Comparison of ENCODE assay signal across 18 cellular contexts in genomic region chr20:50050660-50051308, GRCh38.
DNase-seq lines count a peak whose midpoint lies in the region; ATAC-seq and TF ChIP-seq lines count a peak whose summit lies in the region.
"Had no signal": no experiment of that assay in that cellular context is flagged by ENCODE, and none has a peak within 500 bp of the region (broad histone marks: within the 10 kb centered on the region; RNA-seq: fewer than 3 reads in every experiment).

No MANE protein-coding gene starts in this region.

- H4K20me1 ChIP-seq in GM23248 (ENCODE audit: insufficient read depth) (no peaks in the 10 kb centered on the region), osteoblast (ENCODE audit: insufficient read depth, low read length) (no peaks in the 10 kb centered on the region)

- H3K27ac ChIP-seq in GM23248 (no peak overlapping the region), SJCRH30 (no peak overlapping the region), osteoblast (ENCODE audit: low read depth, low read length) (no peak overlapping the region), aorta (ENCODE audit: low read depth in 1 of 2, low read length in 2 of 2) (no peak overlapping the region)
- H3K27ac ChIP-seq: SJSA1 had no signal

- H3K9me2 ChIP-seq in GM23248 (ENCODE audit: insufficient read depth) = no peaks in the 10 kb centered on the region

- H2AFZ ChIP-seq in GM23248 = no peak overlapping the region
- H2AFZ ChIP-seq in osteoblast (ENCODE audit: low read length) = no peak overlapping the region

- intact Hi-C loops in aorta (cut with DNase I) = no loop called here

- TF ChIP-seq CTCF in osteoblast (IDR thresholded peaks at IDR 0.05; ENCODE audit: extremely low read depth, low read depth, low read length) = no peak

- peaks cover 31% of the 10 kb centered on the region for H3K4me1 ChIP-seq in GM23248 (ENCODE audit: insufficient read depth)
- H3K4me1 ChIP-seq in SJCRH30 = peaks cover 41% of the 10 kb centered on the region
- H3K4me1 ChIP-seq in osteoblast (ENCODE audit: insufficient read depth, low read length) = peaks cover 31% of the 10 kb centered on the region
- no peaks in the 10 kb centered on the region for H3K4me1 ChIP-seq in aorta (ENCODE audit: control insufficient read depth in 1 of 2, insufficient read depth in 2 of 2, low read length in 2 of 2)

- WGBS in GM23248 (ENCODE audit: low coverage in 1 of 2, low lambda C conversion rate in 2 of 2, missing lambda C conversion rate in 2 of 2), 2 experiments = 59 to 60% methylated on average over 11 of the region's 11 CpGs
- 92% methylated on average over 11 of the region's 11 CpGs for WGBS in aorta, 2 donors

- no peaks in the 10 kb centered on the region for H3K36me3 ChIP-seq in GM23248 (ENCODE audit: low read depth)
- no peaks in the 10 kb centered on the region for H3K36me3 ChIP-seq in SJCRH30
- no peaks in the 10 kb centered on the region for H3K36me3 ChIP-seq in osteoblast (ENCODE audit: insufficient read depth, low read length)
- no peaks in the 10 kb centered on the region for H3K36me3 ChIP-seq in aorta (ENCODE audit: control insufficient read depth in 1 of 2, insufficient read depth in 2 of 2, low read length in 1 of 2)
- H3K36me3 ChIP-seq: SJSA1 had no signal

- in situ Hi-C loops in GM23248 (cut with MboI) = no loop called here

- H3K79me2 ChIP-seq in GM23248 (ENCODE audit: insufficient read depth) (no peaks in the 10 kb centered on the region), osteoblast (ENCODE audit: insufficient read depth, low read length) (no peaks in the 10 kb centered on the region)

- ATAC-seq in aorta (ENCODE audit: low FRiP score) = no peak

- peak; percentile 62 for DNase-seq in GM23248
- peak; percentile 70 to 74 for DNase-seq in SJCRH30
- DNase-seq in fibroblast of gingiva (ENCODE audit: low read depth) = peak; percentile 76
- peak; percentile 55 for DNase-seq in osteoblast (ENCODE audit: insufficient read length, low spot score, missing footprints)
- no peak for DNase-seq in C1 segment of cervical spinal cord (lab: John Stamatoyannopoulos, UW)
- DNase-seq in GF-D8 (lab: John Stamatoyannopoulos, UW) = no peak
- no peak for DNase-seq in activated T-cell treated with anti-CD3 and anti-CD28 coated beads, Interleukin-2, amount 50 U/mL, for 1 hour
- DNase-seq in aorta = no peak
- DNase-seq: Caco-2, DMS79, GDM1, KBM-7, NCI-H1092, NCI-H1694 treated with DMSO at 0.1 percent for 48 hours, NCI-H446 treated with DMSO at 0.1 percent for 48 hours, NCI-H774, SW 1271 had no signal

- H3K4me3 ChIP-seq in GM23248 (no peak overlapping the region), SJCRH30 (no peak overlapping the region), osteoblast (ENCODE audit: insufficient read depth, low read length) (no peak overlapping the region), aorta (ENCODE audit: low read length in 2 of 2) (no peak overlapping the region)
- H3K4me3 ChIP-seq: SJSA1 had no signal

- no peaks in the 10 kb centered on the region for H3K9me3 ChIP-seq in GM23248 (ENCODE audit: low read depth)
- H3K9me3 ChIP-seq in SJCRH30 (replicated peaks) = no peaks in the 10 kb centered on the region; the same call in 1 of the 2 replicates
- no peaks in the 10 kb centered on the region for H3K9me3 ChIP-seq in osteoblast (ENCODE audit: low read depth, low read length)
- H3K9me3 ChIP-seq in aorta (ENCODE audit: control insufficient read depth, low read length) = no peaks in the 10 kb centered on the region
- H3K9me3 ChIP-seq: Caco-2 had no signal

- H3K27me3 ChIP-seq in GM23248 (replicated peaks; ENCODE audit: insufficient read depth) (no peaks in the 10 kb centered on the region), SJCRH30 (no peaks in the 10 kb centered on the region), osteoblast (ENCODE audit: insufficient read depth, low read length) (no peaks in the 10 kb centered on the region), aorta (ENCODE audit: control insufficient read depth in 1 of 2, insufficient read depth in 2 of 2, low read length in 1 of 2) (no peaks in the 10 kb centered on the region)
- H3K27me3 ChIP-seq: SJSA1 had no signal

- H3K9ac ChIP-seq in GM23248 = peak overlapping the region; percentile 11; the same call in 1 of the 2 replicates

- peaks cover 34% of the 10 kb centered on the region for H3F3A ChIP-seq in GM23248 (ENCODE audit: insufficient read depth)

- no peak overlapping the region for H3K4me2 ChIP-seq in GM23248 (ENCODE audit: unreplicated experiment)
- H3K4me2 ChIP-seq in osteoblast (ENCODE audit: insufficient read depth, low read length) = no peak overlapping the region

Comparison
In these comparisons a context has a peak if more than half of its experiments do, and no peak if none do; other contexts are left out.
1. DNase-seq: peak in GM23248 (single experiment), SJCRH30 (2 of 2), fibroblast of gingiva (single experiment) and osteoblast (single experiment); none in C1 segment of cervical spinal cord (0 of 14), GF-D8 (single experiment), activated T-cell treated with anti-CD3 and anti-CD28 coated beads, Interleukin-2, amount 50 U/mL, for 1 hour (single experiment) and aorta (0 of 2).